Comparison of ENCODE assay signal across 38 cellular contexts in genomic region chrX:136319600-136319999, GRCh38. TPM values are rescaled to one million over a fixed set of nuclear protein-coding genes. Genes with fewer than 3 reads are reported as not detected.
"Had no signal": no experiment of that assay in that cellular context is flagged by ENCODE, and none has a peak within 500 bp of the region (broad histone marks: within the 10 kb centered on the region; RNA-seq: fewer than 3 reads in every experiment).

No MANE protein-coding gene starts in this region.

- H3K27me3 ChIP-seq: ascending aorta, body of pancreas, brain microvascular endothelial cell, cardiac muscle cell had no signal

- H3K9me3 Mint-ChIP-seq: activated naive CD4-positive, alpha-beta T cell treated with anti-CD3 and anti-CD28 coated beads, Interleukin-2, amount 10 ng/mL, durations not matched to agents 7 days and 5 days; activated naive CD4-positive, alpha-beta T cell treated with anti-CD3 and anti-CD28 coated beads, Interleukin-2, amount 50 U/mL, for 24 hours; activated naive CD4-positive, alpha-beta T cell treated with anti-CD3 and anti-CD28 coated beads, Interleukin-2, amount 50 U/mL, for 72 hours; activated naive CD8-positive, alpha-beta T cell treated with anti-CD3 and anti-CD28 coated beads for 36 hours; activated naive CD8-positive, alpha-beta T cell treated with anti-CD3 and anti-CD28 coated beads, Interleukin-2, amount 10 ng/mL, durations not matched to agents 7 days and 5 days; activated naive CD8-positive, alpha-beta T cell treated with anti-CD3 and anti-CD28 coated beads, Interleukin-2, amount 50 U/mL, for 24 hours; activated T-cell treated with anti-CD3 and anti-CD28 coated beads, Interleukin-2, amount 50 U/mL, for 24 hours; activated T-cell treated with anti-CD3 and anti-CD28 coated beads, Interleukin-2, amount 50 U/mL, for 4 hours; activated T-cell treated with anti-CD3 and anti-CD28 coated beads, Interleukin-2, amount 50 U/mL, for 72 hours; activated T-helper 1 cell treated with anti-CD3 and anti-CD28 coated beads, Interleukin-12 subunit alpha, Interleukin-12 subunit beta, Interleukin-2, Interleukin-4 antibody, amounts not matched to agents 30 ng/mL and 10 ng/mL and 1 ng/mL, durations not matched to agents 14 hours and 24 hours and 36 hours; activated T-helper 17 cell treated with anti-CD3 and anti-CD28 coated beads, Interleukin-2, amount 50 U/mL, for 72 hours; activated T-helper 2 cell treated with anti-CD3 and anti-CD28 coated beads, Interferon-gamma antibody, Interleukin-2, Interleukin-4, amounts not matched to agents 10 μg/mL and 5 μg/mL and 100 μg/mL, durations not matched to agents 14 hours and 24 hours and 36 hours; brain; central memory CD8-positive, alpha-beta T cell had no signal

- H3K27me3 Mint-ChIP-seq: activated naive CD4-positive, alpha-beta T cell treated with anti-CD3 and anti-CD28 coated beads, Interleukin-2, amount 10 ng/mL, durations not matched to agents 7 days and 5 days; activated naive CD4-positive, alpha-beta T cell treated with anti-CD3 and anti-CD28 coated beads, Interleukin-2, amount 50 U/mL, for 24 hours; activated naive CD8-positive, alpha-beta T cell; activated naive CD8-positive, alpha-beta T cell treated with anti-CD3 and anti-CD28 coated beads for 36 hours; activated naive CD8-positive, alpha-beta T cell treated with anti-CD3 and anti-CD28 coated beads, Interleukin-2, amount 10 ng/mL, durations not matched to agents 7 days and 5 days; activated naive CD8-positive, alpha-beta T cell treated with anti-CD3 and anti-CD28 coated beads, Interleukin-2, amount 50 U/mL, for 24 hours; activated T-helper 17 cell treated with anti-CD3 and anti-CD28 coated beads, Interleukin-2, amount 50 U/mL, for 72 hours; brain; central memory CD8-positive, alpha-beta T cell had no signal

- H3K4me1 ChIP-seq: adrenal gland, ascending aorta, body of pancreas, breast epithelium had no signal

- H3K36me3 Mint-ChIP-seq: activated naive CD4-positive, alpha-beta T cell treated with anti-CD3 and anti-CD28 coated beads, Interleukin-2, amount 10 ng/mL, durations not matched to agents 7 days and 5 days; activated naive CD4-positive, alpha-beta T cell treated with anti-CD3 and anti-CD28 coated beads, Interleukin-2, amount 50 U/mL, for 24 hours; activated naive CD4-positive, alpha-beta T cell treated with anti-CD3 and anti-CD28 coated beads, Interleukin-2, amount 50 U/mL, for 72 hours; activated naive CD8-positive, alpha-beta T cell; activated naive CD8-positive, alpha-beta T cell treated with anti-CD3 and anti-CD28 coated beads for 36 hours; activated naive CD8-positive, alpha-beta T cell treated with anti-CD3 and anti-CD28 coated beads, Interleukin-2, amount 10 ng/mL, durations not matched to agents 7 days and 5 days; brain had no signal

- H3K36me3 ChIP-seq: adrenal gland, ascending aorta, brain microvascular endothelial cell, breast epithelium, cardiac muscle cell had no signal

- H3K27ac ChIP-seq: adrenal gland, ascending aorta, body of pancreas, brain microvascular endothelial cell, breast epithelium, cardiac muscle cell had no signal

- H3K27ac Mint-ChIP-seq: activated naive CD4-positive, alpha-beta T cell treated with anti-CD3 and anti-CD28 coated beads, Interleukin-2, amount 10 ng/mL, durations not matched to agents 7 days and 5 days; activated naive CD4-positive, alpha-beta T cell treated with anti-CD3 and anti-CD28 coated beads, Interleukin-2, amount 50 U/mL, for 24 hours; activated naive CD4-positive, alpha-beta T cell treated with anti-CD3 and anti-CD28 coated beads, Interleukin-2, amount 50 U/mL, for 72 hours; activated naive CD8-positive, alpha-beta T cell; activated naive CD8-positive, alpha-beta T cell treated with anti-CD3 and anti-CD28 coated beads for 36 hours; activated naive CD8-positive, alpha-beta T cell treated with anti-CD3 and anti-CD28 coated beads, Interleukin-2, amount 10 ng/mL, durations not matched to agents 7 days and 5 days; activated naive CD8-positive, alpha-beta T cell treated with anti-CD3 and anti-CD28 coated beads, Interleukin-2, amount 50 U/mL, for 24 hours; activated T-cell treated with anti-CD3 and anti-CD28 coated beads, Interleukin-2, amount 50 U/mL, for 24 hours; activated T-cell treated with anti-CD3 and anti-CD28 coated beads, Interleukin-2, amount 50 U/mL, for 72 hours; activated T-helper 1 cell treated with anti-CD3 and anti-CD28 coated beads, Interleukin-12 subunit alpha, Interleukin-12 subunit beta, Interleukin-2, Interleukin-4 antibody, amounts not matched to agents 30 ng/mL and 10 ng/mL and 1 ng/mL, durations not matched to agents 14 hours and 24 hours and 36 hours; activated T-helper 17 cell treated with anti-CD3 and anti-CD28 coated beads, Interleukin-2, amount 50 U/mL, for 72 hours; activated T-helper 2 cell treated with anti-CD3 and anti-CD28 coated beads, Interferon-gamma antibody, Interleukin-2, Interleukin-4, amounts not matched to agents 10 μg/mL and 5 μg/mL and 100 μg/mL, durations not matched to agents 14 hours and 24 hours and 36 hours had no signal

- H3K4me3 ChIP-seq: adrenal gland, ascending aorta, body of pancreas, breast epithelium, cardiac muscle cell had no signal

- FAIRE-seq: bronchial epithelial cell had no signal

- ATAC-seq: activated naive CD4-positive, alpha-beta T cell treated with anti-CD3 and anti-CD28 coated beads, Interleukin-2, amount 50 U/mL, for 72 hours; activated naive CD8-positive, alpha-beta T cell treated with anti-CD3 and anti-CD28 coated beads, Interleukin-2, amount 50 U/mL, for 24 hours; activated T-cell treated with anti-CD3 and anti-CD28 coated beads, Interleukin-2, amount 50 U/mL, for 4 hours; activated T-cell treated with anti-CD3 and anti-CD28 coated beads, Interleukin-2, amount 50 U/mL, for 72 hours; activated T-helper 17 cell treated with anti-CD3 and anti-CD28 coated beads, Interleukin-2, amount 50 U/mL, for 72 hours; body of pancreas had no signal

- H3K9me3 ChIP-seq: adrenal gland, ascending aorta, body of pancreas, breast epithelium had no signal

- H3K4me3 Mint-ChIP-seq: activated naive CD4-positive, alpha-beta T cell treated with anti-CD3 and anti-CD28 coated beads, Interleukin-2, amount 10 ng/mL, durations not matched to agents 7 days and 5 days; activated naive CD4-positive, alpha-beta T cell treated with anti-CD3 and anti-CD28 coated beads, Interleukin-2, amount 50 U/mL, for 24 hours; activated naive CD8-positive, alpha-beta T cell; activated naive CD8-positive, alpha-beta T cell treated with anti-CD3 and anti-CD28 coated beads for 36 hours; activated naive CD8-positive, alpha-beta T cell treated with anti-CD3 and anti-CD28 coated beads, Interleukin-2, amount 10 ng/mL, durations not matched to agents 7 days and 5 days; activated naive CD8-positive, alpha-beta T cell treated with anti-CD3 and anti-CD28 coated beads, Interleukin-2, amount 50 U/mL, for 24 hours; activated T-cell treated with anti-CD3 and anti-CD28 coated beads, Interleukin-2, amount 50 U/mL, for 24 hours; activated T-cell treated with anti-CD3 and anti-CD28 coated beads, Interleukin-2, amount 50 U/mL, for 4 hours; activated T-cell treated with anti-CD3 and anti-CD28 coated beads, Interleukin-2, amount 50 U/mL, for 72 hours; activated T-helper 1 cell treated with anti-CD3 and anti-CD28 coated beads, Interleukin-12 subunit alpha, Interleukin-12 subunit beta, Interleukin-2, Interleukin-4 antibody, amounts not matched to agents 30 ng/mL and 10 ng/mL and 1 ng/mL, durations not matched to agents 14 hours and 24 hours and 36 hours; activated T-helper 17 cell treated with anti-CD3 and anti-CD28 coated beads, Interleukin-2, amount 50 U/mL, for 72 hours; brain; central memory CD8-positive, alpha-beta T cell had no signal

- H3K4me1 Mint-ChIP-seq: activated naive CD4-positive, alpha-beta T cell treated with anti-CD3 and anti-CD28 coated beads, Interleukin-2, amount 10 ng/mL, durations not matched to agents 7 days and 5 days; activated naive CD4-positive, alpha-beta T cell treated with anti-CD3 and anti-CD28 coated beads, Interleukin-2, amount 50 U/mL, for 24 hours; activated naive CD8-positive, alpha-beta T cell treated with anti-CD3 and anti-CD28 coated beads for 36 hours; activated naive CD8-positive, alpha-beta T cell treated with anti-CD3 and anti-CD28 coated beads, Interleukin-2, amount 10 ng/mL, durations not matched to agents 7 days and 5 days; activated naive CD8-positive, alpha-beta T cell treated with anti-CD3 and anti-CD28 coated beads, Interleukin-2, amount 50 U/mL, for 24 hours; activated T-helper 17 cell treated with anti-CD3 and anti-CD28 coated beads, Interleukin-2, amount 50 U/mL, for 72 hours; central memory CD8-positive, alpha-beta T cell had no signal

- DNase-seq: activated effector memory CD4-positive, alpha-beta T cell treated with anti-CD3 and anti-CD28 coated beads, Interleukin-2, amount 50 U/mL, for 16 hours; activated effector memory CD4-positive, alpha-beta T cell treated with Interleukin-2 at 50 U/mL for 16 hours; activated gamma-delta T cell; activated gamma-delta T cell treated with Interleukin-2 at 50 U/mL for 16 hours; activated naive CD4-positive, alpha-beta T cell; activated naive CD4-positive, alpha-beta T cell treated with anti-CD3 and anti-CD28 coated beads, Interleukin-2, amount 10 ng/mL, durations not matched to agents 7 days and 5 days; activated naive CD4-positive, alpha-beta T cell treated with anti-CD3 and anti-CD28 coated beads, Interleukin-2, amount 50 U/mL, for 16 hours; activated naive CD4-positive, alpha-beta T cell treated with Interleukin-2 at 50 U/mL for 16 hours; activated naive CD8-positive, alpha-beta T cell treated with anti-CD3 and anti-CD28 coated beads for 36 hours; activated naive CD8-positive, alpha-beta T cell treated with anti-CD3 and anti-CD28 coated beads, Interleukin-2, amount 10 ng/mL, durations not matched to agents 7 days and 5 days; activated naive CD8-positive, alpha-beta T cell treated with anti-CD3 and anti-CD28 coated beads, Interleukin-2, amount 50 U/mL, for 24 hours; activated T-cell treated with anti-CD3 and anti-CD28 coated beads for 4 hours; activated T-cell treated with anti-CD3 and anti-CD28 coated beads, Interleukin-2, amount 50 U/mL, for 1 hour; activated T-cell treated with anti-CD3 and anti-CD28 coated beads, Interleukin-2, amount 50 U/mL, for 24 hours; activated T-cell treated with anti-CD3 and anti-CD28 coated beads, Interleukin-2, amount 50 U/mL, for 4 hours; activated T-cell treated with anti-CD3 and anti-CD28 coated beads, Interleukin-2, amount 50 U/mL, for 48 hours; activated T-cell treated with anti-CD3 and anti-CD28 coated beads, Interleukin-2, amount 50 U/mL, for 72 hours; adrenal gland; amniotic stem cell; amygdala; aorta; body of pancreas; brain microvascular endothelial cell; central memory CD4-positive, alpha-beta T cell; cerebellar nuclear complex had no signal

RNA-seq across cellular contexts. Expression of gene ADGRG4, which starts 18.8 kb away (rescaled TPM):
- total RNA-seq: activated naive CD4-positive, alpha-beta T cell treated with anti-CD3 and anti-CD28 coated beads, Interleukin-2, amount 50 U/mL, for 72 hours; activated naive CD8-positive, alpha-beta T cell treated with anti-CD3 and anti-CD28 coated beads for 36 hours; activated naive CD8-positive, alpha-beta T cell treated with anti-CD3 and anti-CD28 coated beads, Interleukin-2, amount 10 ng/mL, durations not matched to agents 7 days and 5 days; activated T-cell treated with anti-CD3 and anti-CD28 coated beads, Interleukin-2, amount 50 U/mL, for 4 hours; activated T-cell treated with anti-CD3 and anti-CD28 coated beads, Interleukin-2, amount 50 U/mL, for 72 hours; activated T-helper 1 cell treated with anti-CD3 and anti-CD28 coated beads, Interleukin-12 subunit alpha, Interleukin-12 subunit beta, Interleukin-2, Interleukin-4 antibody, amounts not matched to agents 30 ng/mL and 10 ng/mL and 1 ng/mL, durations not matched to agents 14 hours and 24 hours and 36 hours; activated T-helper 17 cell treated with anti-CD3 and anti-CD28 coated beads, Interleukin-2, amount 50 U/mL, for 72 hours; activated T-helper 2 cell treated with anti-CD3 and anti-CD28 coated beads, Interferon-gamma antibody, Interleukin-2, Interleukin-4, amounts not matched to agents 10 μg/mL and 5 μg/mL and 100 μg/mL, durations not matched to agents 14 hours and 24 hours and 36 hours; body of pancreas; bronchial epithelial cell; cardiac muscle cell; cerebellum had no signal
- polyA plus RNA-seq: aorta, cardiac muscle cell had no signal
